In the genomic region with DNA sequence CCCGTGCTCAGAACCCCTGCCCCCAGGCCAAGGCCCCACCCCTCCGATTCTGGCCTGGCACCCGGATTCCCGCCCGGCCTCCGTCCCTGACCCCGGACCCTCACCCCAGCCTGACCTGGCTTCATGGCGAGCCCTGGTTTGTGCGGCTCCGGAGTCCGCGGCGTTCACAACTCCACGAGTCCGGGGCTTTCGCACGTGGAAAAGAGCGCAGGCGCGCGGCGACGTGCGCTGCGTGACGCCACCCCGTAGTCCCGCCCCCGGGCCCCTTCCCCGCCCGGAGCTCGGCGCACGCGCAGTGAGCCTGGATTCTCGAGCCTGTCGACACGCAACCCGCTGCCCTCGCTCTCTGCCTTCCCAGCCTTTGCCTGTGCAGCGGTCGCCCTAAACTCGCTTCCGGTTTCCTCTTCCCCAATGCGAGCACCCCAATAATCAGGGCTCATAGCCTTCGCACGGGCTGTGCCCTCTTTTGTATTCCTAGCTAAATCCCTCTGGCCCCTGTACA, we compare ENCODE assay signal across 8 cellular contexts. TPM values are rescaled to one million over a fixed set of nuclear protein-coding genes. Genes with fewer than 3 reads are reported as not detected.
DNase-seq lines count a peak whose midpoint lies in the region; ATAC-seq and TF ChIP-seq lines count a peak whose summit lies in the region.

A gene (minus strand): TSS at position 204 of the 502 bp plus-strand sequence. CDS start 79 bp downstream, at position 125.

- in situ Hi-C loops in GM13976 (cut with MboI; ENCODE audit: low sequenced_read_pairs, unreplicated experiment), result loop anchor here (10.0 kb wide), 2 partner anchors 171 to 291 kb away; no protein-coding TSS in a partner anchor

- H3K9me3 ChIP-seq in prostate gland, result no peaks in the 10 kb centered on the region

- peak within 1 kb of the TSS; percentile 95 for H3K27ac Mint-ChIP-seq in T-helper 1 cell treated with Interleukin-12 subunit alpha and Interleukin-12 subunit beta and Interleukin-4 antibody, amounts not matched to agents 30 μg/mL and 1 μg/mL, for 36 hours

- H3K4me1 Mint-ChIP-seq in T-helper 1 cell treated with Interleukin-12 subunit alpha and Interleukin-12 subunit beta and Interleukin-4 antibody, amounts not matched to agents 30 μg/mL and 1 μg/mL, for 36 hours (ENCODE audit: low read depth), result peaks cover 39% of the 10 kb centered on the region

- DNase-seq in GM13976 (ENCODE audit: low spot score) (peak; percentile 99), NCI-H146 treated with DMSO at 0.1 percent for 48 hours (lab: John Stamatoyannopoulos, UW; ENCODE audit: unreplicated experiment) (peak; percentile 86), amniotic stem cell (lab: John Stamatoyannopoulos, UW) (peak; percentile 80), left cardiac atrium (peak; percentile 97), prostate gland (ENCODE audit: low spot score) (peak; percentile 94)

- no peak for TF ChIP-seq CTCF in GM13976 (IDR thresholded peaks at IDR 0.05; ENCODE audit: borderline replicate concordance, control extremely low read depth, extremely low read depth, insufficient read depth, missing control alignments)
- peak in 1 of 4 experiments; percentile 6 for TF ChIP-seq CTCF in prostate gland (IDR thresholded peaks at IDR 0.05)

- no peaks in the 10 kb centered on the region for H3K36me3 ChIP-seq in prostate gland
- H3K36me3 ChIP-seq in urinary bladder (ENCODE audit: insufficient read depth), result no peaks in the 10 kb centered on the region

- peak within 1 kb of the TSS; percentile 90 for H3K4me3 Mint-ChIP-seq in T-helper 1 cell treated with Interleukin-12 subunit alpha and Interleukin-12 subunit beta and Interleukin-4 antibody, amounts not matched to agents 30 μg/mL and 1 μg/mL, for 36 hours

- ATAC-seq in HG02870 (IDR thresholded peaks at IDR 0.05; ENCODE audit: unreplicated experiment), result peak; percentile 82
- peak; percentile 97 for ATAC-seq in left cardiac atrium

- H3K27me3 Mint-ChIP-seq in T-helper 1 cell treated with Interleukin-12 subunit alpha and Interleukin-12 subunit beta and Interleukin-4 antibody, amounts not matched to agents 30 μg/mL and 1 μg/mL, for 36 hours (ENCODE audit: low read depth), result no peaks in the 10 kb centered on the region

- peaks cover 1% of the 10 kb centered on the region for H3K36me3 Mint-ChIP-seq in T-helper 1 cell treated with Interleukin-12 subunit alpha and Interleukin-12 subunit beta and Interleukin-4 antibody, amounts not matched to agents 30 μg/mL and 1 μg/mL, for 36 hours (ENCODE audit: low read depth)

- H3K4me1 ChIP-seq in prostate gland (replicated peaks) (peaks cover 6% of the 10 kb centered on the region), urinary bladder (ENCODE audit: insufficient read depth) (no peaks in the 10 kb centered on the region)

- H3K4me3 ChIP-seq in prostate gland (peak within 1 kb of the TSS; percentile 60 to 85), urinary bladder (ENCODE audit: low read depth, low read length) (peak within 1 kb of the TSS; percentile 74)

- no peaks in the 10 kb centered on the region for H3K27me3 ChIP-seq in prostate gland (replicated peaks; ENCODE audit: insufficient read depth)

- peak; percentile 70 for TF ChIP-seq POLR2A in prostate gland (IDR thresholded peaks at IDR 0.05)

- WGBS in prostate gland, result 1% methylated on average over 30 of the region's 47 CpGs
- under 1% methylated on average over 47 of the region's 47 CpGs for WGBS in urinary bladder

- intact Hi-C loops in left cardiac atrium (cut with DNase I), result loop anchor here in 1 of 2 donors (10.0 kb wide), 1 partner anchor 51 kb away; no protein-coding TSS in a partner anchor
- intact Hi-C loops in prostate gland (cut with DNase I), result loop anchor here (5.0 kb wide), 1 partner anchor 126 kb away; a partner anchor contains a TSS

- H3K27ac ChIP-seq in prostate gland (peak within 1 kb of the TSS; percentile 74 to 86), urinary bladder (ENCODE audit: low read depth) (peak within 1 kb of the TSS; percentile 72)

- no peaks in the 10 kb centered on the region for H3K9me3 Mint-ChIP-seq in T-helper 1 cell treated with Interleukin-12 subunit alpha and Interleukin-12 subunit beta and Interleukin-4 antibody, amounts not matched to agents 30 μg/mL and 1 μg/mL, for 36 hours

RNA-seq across cellular contexts. Expression of the gene that starts here (rescaled TPM):
- total RNA-seq in left cardiac atrium (10 to 100 TPM; 67.7 to 87.7 TPM), prostate gland (100 to 1,000 TPM; 139 to 224 TPM), urinary bladder (146 TPM)
- 281 TPM for polyA plus RNA-seq in urinary bladder

Comparison
In these comparisons a context has a peak if more than half of its experiments do, and no peak if none do; other contexts are left out.
1. Peak in every context shown above with its lines: DNase-seq, ATAC-seq, H3K4me3 ChIP-seq and H3K27ac ChIP-seq.